ENCODE assay signal across 15 cellular contexts in the genomic region with DNA sequence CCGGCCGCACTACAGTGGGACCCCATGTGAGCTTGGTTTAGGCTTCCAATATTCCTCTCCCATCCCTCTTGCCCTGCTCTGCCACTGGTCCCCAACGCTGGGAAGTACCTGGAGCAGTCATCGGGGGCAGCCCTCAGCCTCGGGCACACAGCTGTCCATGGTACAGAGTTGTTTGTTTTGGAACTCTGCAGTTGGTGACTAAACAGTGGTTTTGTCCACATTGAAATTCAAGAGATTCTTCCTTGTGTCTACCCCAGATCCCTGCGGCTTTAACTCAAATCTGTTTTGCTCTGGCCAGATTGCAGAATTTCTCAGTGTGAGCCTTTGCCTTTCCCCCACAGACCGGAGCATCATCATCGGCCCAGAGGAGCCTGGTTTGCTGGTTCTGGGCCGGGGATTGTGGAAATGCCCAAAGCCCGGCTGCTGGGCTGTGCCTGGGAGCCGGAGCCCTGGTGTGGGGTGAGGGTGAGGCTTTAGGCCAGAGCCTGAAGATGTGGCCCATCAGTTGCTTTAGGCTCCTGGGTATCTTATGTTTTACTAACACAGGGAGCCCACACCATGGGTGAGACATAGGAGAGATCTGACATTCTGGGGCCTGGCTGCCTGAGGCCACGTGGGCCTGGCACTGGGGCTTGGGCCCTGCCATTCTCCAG.
DNase-seq lines count a peak whose midpoint lies in the region; ATAC-seq, FAIRE-seq and TF ChIP-seq lines count a peak whose summit lies in the region.
"Had no signal": no experiment of that assay in that cellular context is flagged by ENCODE, and none has a peak within 500 bp of the region (broad histone marks: within the 10 kb centered on the region; RNA-seq: fewer than 3 reads in every experiment).

No MANE protein-coding gene starts in this region.

- H3K4me1 ChIP-seq in skeletal muscle satellite cell (ENCODE audit: control insufficient read depth, insufficient read depth, low read length) = peaks cover 39% of the 10 kb centered on the region

- H3K4me2 ChIP-seq in skeletal muscle satellite cell (ENCODE audit: low read length) = peak overlapping the region; percentile 15

- ATAC-seq in GM21515 (IDR thresholded peaks at IDR 0.05; ENCODE audit: unreplicated experiment) = no peak
- no peak for ATAC-seq in HG03039 (IDR thresholded peaks at IDR 0.05; ENCODE audit: unreplicated experiment)
- ATAC-seq: T-helper 17 cell had no signal

- peak; percentile 77 for DNase-seq in H54 (ENCODE audit: insufficient read length, low spot score)
- DNase-seq in amniotic stem cell (lab: John Stamatoyannopoulos, UW) = peak; percentile 36
- DNase-seq in fibroblast of pulmonary artery (ENCODE audit: low read depth) = peak; percentile 19
- no peak for DNase-seq in effector CD4-positive, alpha-beta T cell
- DNase-seq: activated CD4-positive, alpha-beta T cell treated with anti-CD3 and anti-CD28 coated beads for 48 hours; activated T-cell treated with anti-CD3 and anti-CD28 coated beads, Interleukin-2, amount 50 U/mL, for 48 hours; anterior cingulate cortex; hypothalamus; NCI-H1092; NCI-H2227 treated with DMSO at 0.1 percent for 48 hours; small intestine; T-helper 17 cell had no signal

- peak; percentile 82 for FAIRE-seq in H54 (lab: Jason Lieb, UNC)
- FAIRE-seq: small intestine had no signal

- H3K27me3 ChIP-seq in skeletal muscle satellite cell (ENCODE audit: control insufficient read depth, insufficient read depth, low read length) = no peaks in the 10 kb centered on the region

- TF ChIP-seq POLR2A in H54 (IDR thresholded peaks at IDR 0.05; ENCODE audit: low read depth, low read length) = no peak

- peaks cover 84% of the 10 kb centered on the region for H3K36me3 ChIP-seq in skeletal muscle satellite cell (ENCODE audit: insufficient read depth, low read length)

- H3K4me3 ChIP-seq in fibroblast of pulmonary artery (replicated peaks; ENCODE audit: low read depth, low read length) (no peak overlapping the region), skeletal muscle satellite cell (ENCODE audit: low read length) (no peak overlapping the region)

- no peaks in the 10 kb centered on the region for H3K9me3 ChIP-seq in skeletal muscle satellite cell (replicated peaks; ENCODE audit: low read length)

- H3K9ac ChIP-seq in skeletal muscle satellite cell (ENCODE audit: low read depth, low read length) = peak overlapping the region; percentile 43

- TF ChIP-seq CTCF in fibroblast of pulmonary artery (IDR thresholded peaks at IDR 0.05; ENCODE audit: low read length, missing control alignments) = no peak
